In genomic region chr6:94177429-94177828, GRCh38 we compare ENCODE assay signal across 1 cellular context.
TF ChIP-seq lines count a peak whose summit lies in the region.

No MANE protein-coding gene starts in this region.

TF ChIP-seq in H1, 55 proteins besides CTCF, POLR2A, EP300 and RAD21:
- TF ChIP-seq RNF2 (IDR thresholded peaks at IDR 0.05; ENCODE audit: borderline replicate concordance, low read depth, low read length, missing control alignments, poor library complexity, severe bottlenecking), result no peak
- TF ChIP-seq SP4 (IDR thresholded peaks at IDR 0.05; ENCODE audit: low read length), result no peak
- no peak for TF ChIP-seq ZNF274 (IDR thresholded peaks at IDR 0.05; ENCODE audit: borderline replicate concordance, extremely low read depth, low read length)
- TF ChIP-seq CTBP2 (IDR thresholded peaks at IDR 0.05; ENCODE audit: borderline replicate concordance, insufficient read depth, insufficient read length, low read length), result no peak
